8 cellular contexts compared by ENCODE assay signal in the genomic region with DNA sequence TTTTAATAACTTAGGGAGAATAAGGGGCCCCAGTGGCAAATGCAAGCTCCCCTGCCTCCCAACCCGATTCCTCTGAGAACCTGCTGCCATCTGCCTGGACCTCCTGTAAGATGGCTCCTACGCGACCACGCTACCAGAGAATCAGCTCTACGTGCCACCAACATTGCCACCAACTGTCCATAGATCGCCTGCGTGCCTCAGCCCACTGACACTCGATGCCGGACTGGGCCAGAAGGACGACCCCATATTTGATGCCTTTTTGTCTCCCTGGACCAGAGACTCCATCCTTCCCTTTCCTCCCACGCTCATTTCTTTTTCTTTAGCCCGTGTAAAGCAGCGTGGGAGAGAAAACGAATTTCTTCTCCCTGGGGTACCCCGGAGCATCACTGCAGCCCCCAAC. TPM values are rescaled to one million over a fixed set of nuclear protein-coding genes. Genes with fewer than 3 reads are reported as not detected.
DNase-seq lines count a peak whose midpoint lies in the region; ATAC-seq and TF ChIP-seq lines count a peak whose summit lies in the region.

No MANE protein-coding gene starts in this region.

- H2BK120ac ChIP-seq in mesenchymal stem cell (ENCODE audit: low read depth, low read length) = peak overlapping the region; percentile 99

- peaks cover 11% of the 10 kb centered on the region for H3K4me1 ChIP-seq in mesenchymal stem cell (ENCODE audit: control insufficient read depth, insufficient read depth, low read depth, low read length)
- peaks cover 14% of the 10 kb centered on the region for H3K4me1 ChIP-seq in thymus (ENCODE audit: control insufficient read depth, insufficient read depth, low read length)

- H3K27me3 ChIP-seq in mesenchymal stem cell (ENCODE audit: control insufficient read depth in 1 of 2, insufficient read depth in 1 of 2, low read length in 2 of 2) (no peaks in the 10 kb centered on the region), thymus (ENCODE audit: control insufficient read depth, insufficient read depth) (no peaks in the 10 kb centered on the region)

- peak overlapping the region; percentile 73 for H3K4me3 Mint-ChIP-seq in Calu3 (ENCODE audit: low read depth, unreplicated experiment)

- peaks cover 0 to 9% of the 10 kb centered on the region in 2 experiments for H3K36me3 ChIP-seq in mesenchymal stem cell (ENCODE audit: control insufficient read depth in 1 of 2, insufficient read depth in 2 of 2, low read depth in 1 of 2, low read length in 2 of 2)
- H3K36me3 ChIP-seq in thymus (ENCODE audit: control insufficient read depth, insufficient read depth) = no peaks in the 10 kb centered on the region

- CTCF ChIA-PET in Calu3 (lab: Charles Lee) = interaction anchor here (0.6 to 1.3 kb wide), 2 partner anchors 26 to 47 kb away, joined by 3 read pairs; no protein-coding TSS in a partner anchor

- no peak overlapping the region for H2AK5ac ChIP-seq in mesenchymal stem cell (ENCODE audit: low read length, severe bottlenecking)

- TF ChIP-seq CTCF in Calu3 (IDR thresholded peaks at IDR 0.05; ENCODE audit: unreplicated experiment) = no peak

- peak overlapping the region; percentile 74 for H2BK5ac ChIP-seq in mesenchymal stem cell (ENCODE audit: low read depth, low read length, poor library complexity, severe bottlenecking)

- DNase-seq in Calu3 = no peak
- DNase-seq in SHP77 (lab: John Stamatoyannopoulos, UW) = peak; percentile 55
- peak; percentile 30 for DNase-seq in mesenchymal stem cell
- DNase-seq in ecto neural progenitor cell (ENCODE audit: low spot score) = no peak

- peak overlapping the region; percentile 99 for H4K8ac ChIP-seq in mesenchymal stem cell (ENCODE audit: low read length)

- no peaks in the 10 kb centered on the region for H3K27me3 Mint-ChIP-seq in Calu3 (ENCODE audit: unreplicated experiment)

- peak overlapping the region; percentile 30 to 44 for H3K18ac ChIP-seq in mesenchymal stem cell (ENCODE audit: low read depth in 1 of 2, low read length in 2 of 2)

- H3K9ac ChIP-seq in mesenchymal stem cell (ENCODE audit: low read length) = peak overlapping the region; percentile 90

- H2BK12ac ChIP-seq in mesenchymal stem cell (ENCODE audit: low read length in 2 of 2) = no peak overlapping the region

- H4K91ac ChIP-seq in mesenchymal stem cell (ENCODE audit: low read length) = peak overlapping the region; percentile 83

- peak; percentile 25 for ATAC-seq in GM19372 (IDR thresholded peaks at IDR 0.05; ENCODE audit: low read depth, unreplicated experiment)
- peak; percentile 15 for ATAC-seq in HG03457 (IDR thresholded peaks at IDR 0.05; ENCODE audit: unreplicated experiment)

- 26% methylated on average over 15 of the region's 15 CpGs for WGBS in mesenchymal stem cell
- WGBS in thymus = 13% methylated on average over 15 of the region's 15 CpGs

- peak overlapping the region; percentile 100 for H2BK15ac ChIP-seq in mesenchymal stem cell (ENCODE audit: low read depth, poor library complexity, severe bottlenecking)

- H3K36me3 Mint-ChIP-seq in Calu3 (ENCODE audit: insufficient read depth, unreplicated experiment) = peaks cover 17% of the 10 kb centered on the region

- H3K4me2 ChIP-seq in mesenchymal stem cell (ENCODE audit: low read length, poor library complexity, severe bottlenecking) = peak overlapping the region; percentile 89

- intact Hi-C loops in Calu3 (cut with micrococcal nuclease; ENCODE audit: unreplicated experiment) = no loop called here

- peaks cover 13% of the 10 kb centered on the region for H3K4me1 Mint-ChIP-seq in Calu3 (ENCODE audit: low read depth, unreplicated experiment)

- H3K9me3 ChIP-seq in mesenchymal stem cell (ENCODE audit: control insufficient read depth, low read length) = no peaks in the 10 kb centered on the region
- H3K9me3 ChIP-seq in thymus (ENCODE audit: control insufficient read depth) = no peaks in the 10 kb centered on the region

- H3K79me1 ChIP-seq in mesenchymal stem cell (replicated peaks; ENCODE audit: low read length, poor library complexity, severe bottlenecking) = peaks cover 3% of the 10 kb centered on the region

- peak overlapping the region; percentile 15 to 79 for H3K4ac ChIP-seq in mesenchymal stem cell (ENCODE audit: low read depth in 1 of 2, low read length in 2 of 2)

- peak overlapping the region in 1 of 2 experiments; percentile 5 for H3K14ac ChIP-seq in mesenchymal stem cell (ENCODE audit: low read length in 2 of 2)

- no peaks in the 10 kb centered on the region for H3K9me3 Mint-ChIP-seq in Calu3 (ENCODE audit: low read depth, unreplicated experiment)

- H3K4me3 ChIP-seq in mesenchymal stem cell (ENCODE audit: insufficient read depth in 1 of 2, low read depth in 1 of 2, low read length in 2 of 2) (peak overlapping the region; percentile 82 to 96), thymus (ENCODE audit: low read length) (peak overlapping the region; percentile 91)

- no peak overlapping the region for H3K27ac Mint-ChIP-seq in Calu3 (ENCODE audit: unreplicated experiment)

- H3K23ac ChIP-seq in mesenchymal stem cell (ENCODE audit: low read length in 2 of 2) = no peak overlapping the region

- peak overlapping the region; percentile 63 for H2AFZ ChIP-seq in mesenchymal stem cell (ENCODE audit: low read depth, low read length)

- no TSS peak for BruUV-seq in Calu3 (replicated peaks; lab: Mats Ljungman, UMichigan)

- H3K27ac ChIP-seq in cingulate gyrus (ENCODE audit: low read depth, low read length) (peak overlapping the region; percentile 83), mesenchymal stem cell (ENCODE audit: low read length, poor library complexity, severe bottlenecking) (peak overlapping the region; percentile 21), thymus (ENCODE audit: low read depth) (no peak overlapping the region)

RNA-seq across cellular contexts. Expression of gene KLHL42, which starts 0.6 kb away (rescaled TPM):
- total RNA-seq in Calu3 (2022) = 14.7 and 18.5 TPM in 2 replicates
- polyA plus RNA-seq in mesenchymal stem cell (2013, experiment 1 of 2) = 9.8 TPM
- polyA plus RNA-seq in mesenchymal stem cell (2013, experiment 2 of 2) = 10.0 TPM
- polyA plus RNA-seq in thymus = 8.8 TPM

RNA-seq across cellular contexts. Expression of gene MANSC4, which starts 0.6 kb away (rescaled TPM):
- not detected in 2 replicates for total RNA-seq in Calu3 (2022)
- polyA plus RNA-seq in mesenchymal stem cell (2013, experiment 1 of 2) = not detected
- polyA plus RNA-seq in mesenchymal stem cell (2013, experiment 2 of 2) = not detected
- 0.11 TPM for polyA plus RNA-seq in thymus

Comparison
In these comparisons a context has a peak if more than half of its experiments do, and no peak if none do; other contexts are left out.
1. DNase-seq: peak in SHP77 (2 of 2) and mesenchymal stem cell (single experiment); none in Calu3 (single experiment) and ecto neural progenitor cell (single experiment).